ENCODE assay signal across 16 cellular contexts in the genomic region with DNA sequence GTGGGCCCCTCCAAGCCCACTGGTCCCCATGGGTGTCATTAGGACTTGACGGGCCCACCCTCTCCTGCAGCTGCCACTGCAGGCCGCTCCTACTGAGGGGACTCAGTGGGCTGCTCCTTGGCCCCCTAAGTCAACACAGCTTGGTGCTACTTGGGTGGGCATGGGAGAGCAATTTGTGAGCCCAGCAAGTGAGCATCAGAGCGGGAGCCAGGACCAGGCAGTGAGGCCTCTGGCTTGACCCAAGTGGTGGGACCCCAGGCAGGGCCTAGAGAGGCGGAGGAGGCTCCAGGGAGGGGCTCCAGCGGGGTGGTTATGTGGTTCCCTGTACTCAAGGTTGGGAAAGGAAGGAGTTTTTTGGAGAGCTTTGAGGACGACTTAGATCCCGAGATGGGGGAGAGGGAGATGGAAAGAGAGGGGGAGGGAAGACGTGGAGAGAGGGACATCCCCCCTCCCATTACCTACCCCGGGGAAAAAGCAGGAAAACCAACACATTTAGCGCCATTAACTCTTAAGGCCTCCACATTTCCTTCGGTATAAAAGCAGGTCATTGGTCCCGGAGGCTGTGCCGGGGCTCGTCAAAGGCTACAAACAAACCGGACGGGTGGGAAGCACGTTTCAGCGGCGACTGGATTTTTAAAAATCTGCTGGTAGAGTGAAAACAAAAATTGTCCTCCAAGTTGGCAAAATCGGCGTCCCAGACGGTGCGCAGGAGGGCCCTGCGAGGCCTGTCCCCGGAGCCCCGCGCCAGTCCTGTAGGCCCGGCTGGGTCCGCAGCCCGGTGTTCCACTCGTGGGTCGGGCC. TPM values are rescaled to one million over a fixed set of nuclear protein-coding genes. Genes with fewer than 3 reads are reported as not detected.
DNase-seq lines count a peak whose midpoint lies in the region; ATAC-seq and TF ChIP-seq lines count a peak whose summit lies in the region.
"Had no signal": no experiment of that assay in that cellular context is flagged by ENCODE, and none has a peak within 500 bp of the region (broad histone marks: within the 10 kb centered on the region; RNA-seq: fewer than 3 reads in every experiment).

No MANE protein-coding gene starts in this region.

- H4K5ac ChIP-seq in mesendoderm (ENCODE audit: low read length), result no peak overlapping the region

- H3K18ac ChIP-seq in mesendoderm (ENCODE audit: low read length), result peak overlapping the region; percentile 43

- DNase-seq in H7, result peak; percentile 64
- peak in 1 of 10 donors; percentile 22 for DNase-seq in dorsolateral prefrontal cortex
- peak; percentile 27 for DNase-seq in mesendoderm
- peak; percentile 63 for DNase-seq in spleen
- DNase-seq in upper lobe of right lung, result no peak
- no peak for DNase-seq in KBM-7
- DNase-seq in A172 (ENCODE audit: low spot score), result no peak
- no peak for DNase-seq in GM13976 (ENCODE audit: low spot score)
- DNase-seq: activated CD4-positive, CD25-positive, alpha-beta regulatory T cell; foreskin keratinocyte; HFFc6; lower lobe of right lung; naive thymus-derived CD4-positive, alpha-beta T cell; stimulated activated CD4-positive, alpha-beta T cell treated with anti-CD3 and anti-CD28 coated beads, Interleukin-15, amount 100 ng/mL, for 24 hours; T-helper 1 cell had no signal

- TF ChIP-seq POLR2A in spleen (IDR thresholded peaks at IDR 0.05), result no peak

- peak overlapping the region; percentile 32 for H3K56ac ChIP-seq in mesendoderm (ENCODE audit: low read length)

- WGBS in mesendoderm (ENCODE audit: extremely low coverage, insufficient coverage, low lambda C conversion rate), result no CpG with 5 or more reads among the region's 32 CpGs
- WGBS in spleen, 5 donors, result 64 to 70% (median 69%) methylated on average over 30 to 32 of the region's 32 CpGs

- TF ChIP-seq CTCF in dorsolateral prefrontal cortex (IDR thresholded peaks at IDR 0.05 in 54 of 56, conservative IDR thresholded peaks at IDR 0.05 in 2 of 56; ENCODE audit: low read depth in 1 of 56, partially characterized antibody in 56 of 56) (no peak), spleen (IDR thresholded peaks at IDR 0.05 in 8 of 11, conservative IDR thresholded peaks at IDR 0.05 in 3 of 11) (no peak), upper lobe of right lung (IDR thresholded peaks at IDR 0.05) (no peak), GM13976 (IDR thresholded peaks at IDR 0.05; ENCODE audit: borderline replicate concordance, control extremely low read depth, extremely low read depth, insufficient read depth, missing control alignments) (no peak)

- H3K9me3 ChIP-seq in spleen (peaks cover 0 to 18% (median 0%) of the 10 kb centered on the region in 8 donors), upper lobe of right lung (no peaks in the 10 kb centered on the region)
- H3K9me3 ChIP-seq: lower lobe of right lung had no signal

- no peak overlapping the region for H3K4ac ChIP-seq in mesendoderm (ENCODE audit: low read depth, low read length)

- H4K8ac ChIP-seq in mesendoderm (ENCODE audit: low read depth, low read length), result peak overlapping the region; percentile 44

- H3K4me3 ChIP-seq in H7 (ENCODE audit: insufficient read depth, low read depth, low read length) (no peak overlapping the region), dorsolateral prefrontal cortex (peak overlapping the region in 44 of 59 donors; percentile 7 to 71 (median 44)), mesendoderm (ENCODE audit: low read length) (no peak overlapping the region), spleen (no peak overlapping the region), upper lobe of right lung (no peak overlapping the region)
- H3K4me3 ChIP-seq: lower lobe of right lung had no signal

- H2BK120ac ChIP-seq in mesendoderm (ENCODE audit: low read depth, low read length), result no peak overlapping the region

- H2BK5ac ChIP-seq in mesendoderm (ENCODE audit: low read length), result no peak overlapping the region

- no peak overlapping the region for H2BK15ac ChIP-seq in mesendoderm (replicated peaks; ENCODE audit: low read depth)

- no peaks in the 10 kb centered on the region for H3K36me3 ChIP-seq in H7 (replicated peaks; ENCODE audit: control insufficient read depth, insufficient read depth, low read length)
- H3K36me3 ChIP-seq in mesendoderm (ENCODE audit: control insufficient read depth, insufficient read depth, low read length), result no peaks in the 10 kb centered on the region
- peaks cover 0 to 15% (median 0%) of the 10 kb centered on the region in 6 donors for H3K36me3 ChIP-seq in spleen
- no peaks in the 10 kb centered on the region for H3K36me3 ChIP-seq in upper lobe of right lung
- H3K36me3 ChIP-seq: lower lobe of right lung had no signal

- no peak overlapping the region for H3K9ac ChIP-seq in mesendoderm (ENCODE audit: low read length)

- H3K23ac ChIP-seq in mesendoderm (ENCODE audit: low read length), result no peak overlapping the region

- peaks cover 6% of the 10 kb centered on the region for H3K4me1 ChIP-seq in mesendoderm (ENCODE audit: control insufficient read depth, low read depth, low read length)
- H3K4me1 ChIP-seq in spleen, result peaks cover 14 to 39% (median 30%) of the 10 kb centered on the region in 6 donors
- H3K4me1 ChIP-seq in upper lobe of right lung, result peaks cover 11% of the 10 kb centered on the region
- H3K4me1 ChIP-seq: foreskin keratinocyte had no signal

- in situ Hi-C loops in KBM-7 (cut with MboI; ENCODE audit: low pct_unique_long_range_greater_than_20kb, low sequenced_read_pairs), result no loop called here
- in situ Hi-C loops in GM13976 (cut with MboI; ENCODE audit: low sequenced_read_pairs, unreplicated experiment), result loop anchor here (25.0 kb wide), 1 partner anchor 569 kb away; no protein-coding TSS in a partner anchor

- no peaks in the 10 kb centered on the region for H3K79me2 ChIP-seq in mesendoderm (ENCODE audit: control insufficient read depth, insufficient read depth, low read length)

- intact Hi-C loops in dorsolateral prefrontal cortex (cut with DNase I), result no loop called here
- intact Hi-C loops in spleen (cut with DNase I; ENCODE audit: low total_unique reads), result no loop called here
- intact Hi-C loops in upper lobe of right lung (cut with DNase I), result no loop called here

- H3K4me2 ChIP-seq in mesendoderm (ENCODE audit: low read length), result no peak overlapping the region

- H3K27ac ChIP-seq in dorsolateral prefrontal cortex, result peak overlapping the region in 52 of 59 donors; percentile 4 to 96 (median 81)
- no peak overlapping the region for H3K27ac ChIP-seq in mesendoderm (ENCODE audit: low read depth, low read length)
- H3K27ac ChIP-seq in spleen, result no peak overlapping the region
- H3K27ac ChIP-seq in upper lobe of right lung, result no peak overlapping the region
- H3K27ac ChIP-seq: foreskin keratinocyte, lower lobe of right lung had no signal

- H3K27me3 ChIP-seq in H7 (ENCODE audit: control insufficient read depth, insufficient read depth, low read length), result peaks cover 100% of the 10 kb centered on the region
- peaks cover 6 to 100% (median 78%) of the 10 kb centered on the region in 45 donors for H3K27me3 ChIP-seq in dorsolateral prefrontal cortex
- H3K27me3 ChIP-seq in mesendoderm (ENCODE audit: insufficient read depth, low read length, poor library complexity), result peaks cover 74% of the 10 kb centered on the region
- peaks cover 9 to 99% (median 87%) of the 10 kb centered on the region in 7 donors for H3K27me3 ChIP-seq in spleen (replicated peaks in 1 of 7)
- peaks cover 89% of the 10 kb centered on the region for H3K27me3 ChIP-seq in upper lobe of right lung

- no peak for ATAC-seq in upper lobe of right lung
- ATAC-seq: foreskin keratinocyte; naive thymus-derived CD4-positive, alpha-beta T cell; Right ventricle myocardium inferior had no signal

- H3K79me1 ChIP-seq in mesendoderm (ENCODE audit: low read length), result no peaks in the 10 kb centered on the region

- no peak overlapping the region for H2AK5ac ChIP-seq in mesendoderm (ENCODE audit: low read length)

RNA-seq across cellular contexts. Expression of gene FOXC1, which starts 8.8 kb away (rescaled TPM):
- total RNA-seq in H7 (2014; rRNA removed; shearing (Covaris generic)), result 3.7 and 6.8 TPM in 2 replicates
- 10 to 100 TPM in 23 of 120 experiments, 1 to 10 TPM in 97; 2.7 to 22.9 (median 6.6) TPM for total RNA-seq in dorsolateral prefrontal cortex
- polyA plus RNA-seq in mesendoderm (2013, experiment 1 of 2), result 1.1 TPM
- polyA plus RNA-seq in mesendoderm (2013, experiment 2 of 2), result 1.1 TPM
- 1 to 10 TPM in 1 of 7 donors, under 1 TPM in 6; 0.37 to 1.1 (median 0.58) TPM for total RNA-seq in spleen
- polyA plus RNA-seq in spleen, result under 1 TPM; 0.20 to 0.67 (median 0.53) TPM
- total RNA-seq in upper lobe of right lung, result 4.9 TPM
- total RNA-seq in A172 (2014; rRNA removed; shearing (Covaris generic)), result 3.5 and 4.6 TPM in 2 replicates
- total RNA-seq: naive thymus-derived CD4-positive, alpha-beta T cell had no signal
- polyA plus RNA-seq: naive thymus-derived CD4-positive, alpha-beta T cell had no signal

Comparison
In these comparisons a context has a peak if more than half of its experiments do, and no peak if none do; other contexts are left out.
1. DNase-seq: peak in H7 (single experiment), mesendoderm (single experiment) and spleen (single experiment); none in upper lobe of right lung (single experiment), KBM-7 (single experiment), A172 (single experiment) and GM13976 (single experiment).
2. H3K4me3 ChIP-seq: peak in dorsolateral prefrontal cortex (44 of 59); none in H7 (single experiment), mesendoderm (single experiment), spleen (0 of 8) and upper lobe of right lung (single experiment).
3. H3K27ac ChIP-seq: peak in dorsolateral prefrontal cortex (52 of 59); none in mesendoderm (single experiment), spleen (0 of 8) and upper lobe of right lung (single experiment).